25 cellular contexts compared by ENCODE assay signal in the genomic region with DNA sequence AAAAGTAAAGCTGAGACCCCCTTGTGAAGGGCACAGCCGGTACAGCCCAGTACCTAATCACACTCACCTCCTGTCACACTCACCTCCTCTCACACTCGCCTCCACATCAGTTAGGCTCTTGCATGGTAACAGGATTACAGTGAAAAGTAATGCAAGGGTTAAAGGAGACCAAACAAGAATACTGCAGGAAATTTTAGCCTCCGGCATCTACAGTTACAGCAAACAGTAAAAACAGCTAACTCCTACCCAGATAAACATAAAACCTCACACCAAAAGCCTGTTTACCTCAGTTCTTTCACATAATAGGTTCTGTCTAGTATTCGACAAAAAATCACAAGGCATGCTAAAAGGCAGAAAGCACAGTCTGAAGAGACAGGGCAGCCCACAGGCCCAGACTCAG.
"Had no signal": no experiment of that assay in that cellular context is flagged by ENCODE, and none has a peak within 500 bp of the region (broad histone marks: within the 10 kb centered on the region; RNA-seq: fewer than 3 reads in every experiment).

No MANE protein-coding gene starts in this region.

- H3K27me3 ChIP-seq: ascending aorta, body of pancreas had no signal

- DNase-seq: activated CD4-positive, CD25-positive, alpha-beta regulatory T cell; activated CD8-positive, alpha-beta memory T cell treated with anti-CD3 and anti-CD28 coated beads, Interleukin-2, amount 50 U/mL, for 48 hours; activated CD8-positive, alpha-beta T cell treated with anti-CD3 and anti-CD28 coated beads for 36 hours; activated effector memory CD4-positive, alpha-beta T cell treated with Interleukin-2 at 50 U/mL for 16 hours; activated naive CD4-positive, alpha-beta T cell; activated naive CD8-positive, alpha-beta T cell treated with anti-CD3 and anti-CD28 coated beads, Interleukin-2, amount 50 U/mL, for 24 hours; activated T-cell treated with anti-CD3 and anti-CD28 coated beads, Interleukin-2, amount 50 U/mL, for 1 hour; amniotic stem cell; body of pancreas; KG1; NCI-H1048; NCI-H1417 treated with DMSO at 0.1 percent for 48 hours; NCI-H1694; NCI-H2029; NCI-H345; NCI-H510A; NCI-H526 treated with DMSO at 0.1 percent for 48 hours; NCI-H82; SIG-M5; T-helper 2 cell; T1000 had no signal

- H3K4me3 Mint-ChIP-seq: activated CD8-positive, alpha-beta T cell treated with anti-CD3 and anti-CD28 coated beads for 36 hours; activated naive CD8-positive, alpha-beta T cell treated with anti-CD3 and anti-CD28 coated beads, Interleukin-2, amount 50 U/mL, for 24 hours; IgD-negative memory B cell had no signal

- H3K36me3 Mint-ChIP-seq: activated naive CD4-positive, alpha-beta T cell treated with anti-CD3 and anti-CD28 coated beads, Interleukin-2, amount 50 U/mL, for 72 hours had no signal

- H3K27ac ChIP-seq: ascending aorta, body of pancreas had no signal

- H3K36me3 ChIP-seq: ascending aorta had no signal

- FAIRE-seq: TTC549 had no signal

- H3K27me3 Mint-ChIP-seq: activated CD8-positive, alpha-beta T cell treated with anti-CD3 and anti-CD28 coated beads for 36 hours; activated naive CD8-positive, alpha-beta T cell treated with anti-CD3 and anti-CD28 coated beads, Interleukin-2, amount 50 U/mL, for 24 hours; IgD-negative memory B cell had no signal

- H3K9me3 ChIP-seq: ascending aorta, body of pancreas had no signal

- H3K9me3 Mint-ChIP-seq: activated CD8-positive, alpha-beta T cell treated with anti-CD3 and anti-CD28 coated beads for 36 hours; activated naive CD4-positive, alpha-beta T cell treated with anti-CD3 and anti-CD28 coated beads, Interleukin-2, amount 50 U/mL, for 72 hours; activated naive CD8-positive, alpha-beta T cell treated with anti-CD3 and anti-CD28 coated beads, Interleukin-2, amount 50 U/mL, for 24 hours; IgD-negative memory B cell had no signal

- H3K4me3 ChIP-seq: ascending aorta, body of pancreas had no signal

- ATAC-seq: activated CD8-positive, alpha-beta T cell treated with anti-CD3 and anti-CD28 coated beads for 36 hours; activated naive CD4-positive, alpha-beta T cell treated with anti-CD3 and anti-CD28 coated beads, Interleukin-2, amount 50 U/mL, for 72 hours; activated naive CD8-positive, alpha-beta T cell treated with anti-CD3 and anti-CD28 coated beads, Interleukin-2, amount 50 U/mL, for 24 hours; body of pancreas had no signal

- H3K27ac Mint-ChIP-seq: activated CD8-positive, alpha-beta T cell treated with anti-CD3 and anti-CD28 coated beads for 36 hours; activated naive CD8-positive, alpha-beta T cell treated with anti-CD3 and anti-CD28 coated beads, Interleukin-2, amount 50 U/mL, for 24 hours; IgD-negative memory B cell had no signal

- H3K4me1 ChIP-seq: ascending aorta, body of pancreas had no signal
